Comparison of ENCODE assay signal across 1 cellular context in the genomic region with DNA sequence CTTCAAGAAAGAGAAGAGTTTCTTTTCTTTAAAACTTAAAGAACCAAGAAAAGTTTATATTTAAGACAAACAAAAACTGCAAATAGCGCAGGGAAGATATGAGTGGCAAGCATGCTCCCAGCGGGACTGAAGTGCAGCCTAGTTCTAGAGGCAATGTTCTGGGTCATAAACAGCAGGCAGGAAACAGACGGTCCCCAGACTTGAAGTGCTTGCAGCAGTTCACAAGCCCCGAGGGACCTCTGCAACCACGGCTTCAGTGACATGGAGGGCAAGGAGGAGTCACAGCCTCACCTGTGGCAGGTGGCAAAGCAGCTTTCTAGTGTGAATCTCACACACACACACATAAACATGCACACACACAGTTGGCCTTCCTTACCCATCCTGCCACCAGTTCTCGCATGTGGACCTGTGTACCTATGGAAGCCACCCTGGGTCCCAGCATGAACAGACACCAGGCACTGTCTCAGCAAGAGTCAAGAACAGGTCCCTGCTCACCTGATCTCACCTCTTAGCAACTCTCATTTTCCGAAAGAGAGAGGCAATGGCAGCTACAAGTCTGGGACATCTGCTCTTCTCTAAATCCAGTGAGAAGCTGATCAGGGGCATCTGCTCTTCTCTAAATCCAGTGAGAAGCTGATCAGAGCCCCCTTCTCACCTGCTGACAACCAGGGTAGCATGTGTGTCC.
TF ChIP-seq lines count a peak whose summit lies in the region.

No MANE protein-coding gene starts in this region.

TF ChIP-seq in GM12878, 131 proteins besides CTCF, POLR2A, EP300 and RAD21 (continued from another document and continues in another):
- TF ChIP-seq, protein P1, sequence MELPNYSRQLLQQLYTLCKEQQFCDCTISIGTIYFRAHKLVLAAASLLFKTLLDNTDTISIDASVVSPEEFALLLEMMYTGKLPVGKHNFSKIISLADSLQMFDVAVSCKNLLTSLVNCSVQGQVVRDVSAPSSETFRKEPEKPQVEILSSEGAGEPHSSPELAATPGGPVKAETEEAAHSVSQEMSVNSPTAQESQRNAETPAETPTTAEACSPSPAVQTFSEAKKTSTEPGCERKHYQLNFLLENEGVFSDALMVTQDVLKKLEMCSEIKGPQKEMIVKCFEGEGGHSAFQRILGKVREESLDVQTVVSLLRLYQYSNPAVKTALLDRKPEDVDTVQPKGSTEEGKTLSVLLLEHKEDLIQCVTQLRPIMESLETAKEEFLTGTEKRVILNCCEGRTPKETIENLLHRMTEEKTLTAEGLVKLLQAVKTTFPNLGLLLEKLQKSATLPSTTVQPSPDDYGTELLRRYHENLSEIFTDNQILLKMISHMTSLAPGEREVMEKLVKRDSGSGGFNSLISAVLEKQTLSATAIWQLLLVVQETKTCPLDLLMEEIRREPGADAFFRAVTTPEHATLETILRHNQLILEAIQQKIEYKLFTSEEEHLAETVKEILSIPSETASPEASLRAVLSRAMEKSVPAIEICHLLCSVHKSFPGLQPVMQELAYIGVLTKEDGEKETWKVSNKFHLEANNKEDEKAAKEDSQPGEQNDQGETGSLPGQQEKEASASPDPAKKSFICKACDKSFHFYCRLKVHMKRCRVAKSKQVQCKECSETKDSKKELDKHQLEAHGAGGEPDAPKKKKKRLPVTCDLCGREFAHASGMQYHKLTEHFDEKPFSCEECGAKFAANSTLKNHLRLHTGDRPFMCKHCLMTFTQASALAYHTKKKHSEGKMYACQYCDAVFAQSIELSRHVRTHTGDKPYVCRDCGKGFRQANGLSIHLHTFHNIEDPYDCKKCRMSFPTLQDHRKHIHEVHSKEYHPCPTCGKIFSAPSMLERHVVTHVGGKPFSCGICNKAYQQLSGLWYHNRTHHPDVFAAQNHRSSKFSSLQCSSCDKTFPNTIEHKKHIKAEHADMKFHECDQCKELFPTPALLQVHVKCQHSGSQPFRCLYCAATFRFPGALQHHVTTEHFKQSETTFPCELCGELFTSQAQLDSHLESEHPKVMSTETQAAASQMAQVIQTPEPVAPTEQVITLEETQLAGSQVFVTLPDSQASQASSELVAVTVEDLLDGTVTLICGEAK (IDR thresholded peaks at IDR 0.05; ENCODE audit: borderline replicate concordance) = no peak
- no peak for TF ChIP-seq ATF7 (IDR thresholded peaks at IDR 0.05; ENCODE audit: low read depth)
- TF ChIP-seq CHD1 (IDR thresholded peaks at IDR 0.05; ENCODE audit: low read depth, low read length) = no peak
- no peak for TF ChIP-seq ZBTB4 (CRISPR knock-in tag; IDR thresholded peaks at IDR 0.05)
- TF ChIP-seq, protein P2, sequence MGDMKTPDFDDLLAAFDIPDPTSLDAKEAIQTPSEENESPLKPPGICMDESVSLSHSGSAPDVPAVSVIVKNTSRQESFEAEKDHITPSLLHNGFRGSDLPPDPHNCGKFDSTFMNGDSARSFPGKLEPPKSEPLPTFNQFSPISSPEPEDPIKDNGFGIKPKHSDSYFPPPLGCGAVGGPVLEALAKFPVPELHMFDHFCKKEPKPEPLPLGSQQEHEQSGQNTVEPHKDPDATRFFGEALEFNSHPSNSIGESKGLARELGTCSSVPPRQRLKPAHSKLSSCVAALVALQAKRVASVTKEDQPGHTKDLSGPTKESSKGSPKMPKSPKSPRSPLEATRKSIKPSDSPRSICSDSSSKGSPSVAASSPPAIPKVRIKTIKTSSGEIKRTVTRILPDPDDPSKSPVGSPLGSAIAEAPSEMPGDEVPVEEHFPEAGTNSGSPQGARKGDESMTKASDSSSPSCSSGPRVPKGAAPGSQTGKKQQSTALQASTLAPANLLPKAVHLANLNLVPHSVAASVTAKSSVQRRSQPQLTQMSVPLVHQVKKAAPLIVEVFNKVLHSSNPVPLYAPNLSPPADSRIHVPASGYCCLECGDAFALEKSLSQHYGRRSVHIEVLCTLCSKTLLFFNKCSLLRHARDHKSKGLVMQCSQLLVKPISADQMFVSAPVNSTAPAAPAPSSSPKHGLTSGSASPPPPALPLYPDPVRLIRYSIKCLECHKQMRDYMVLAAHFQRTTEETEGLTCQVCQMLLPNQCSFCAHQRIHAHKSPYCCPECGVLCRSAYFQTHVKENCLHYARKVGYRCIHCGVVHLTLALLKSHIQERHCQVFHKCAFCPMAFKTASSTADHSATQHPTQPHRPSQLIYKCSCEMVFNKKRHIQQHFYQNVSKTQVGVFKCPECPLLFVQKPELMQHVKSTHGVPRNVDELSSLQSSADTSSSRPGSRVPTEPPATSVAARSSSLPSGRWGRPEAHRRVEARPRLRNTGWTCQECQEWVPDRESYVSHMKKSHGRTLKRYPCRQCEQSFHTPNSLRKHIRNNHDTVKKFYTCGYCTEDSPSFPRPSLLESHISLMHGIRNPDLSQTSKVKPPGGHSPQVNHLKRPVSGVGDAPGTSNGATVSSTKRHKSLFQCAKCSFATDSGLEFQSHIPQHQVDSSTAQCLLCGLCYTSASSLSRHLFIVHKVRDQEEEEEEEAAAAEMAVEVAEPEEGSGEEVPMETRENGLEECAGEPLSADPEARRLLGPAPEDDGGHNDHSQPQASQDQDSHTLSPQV (IDR thresholded peaks at IDR 0.05) = no peak
- no peak for TF ChIP-seq RAD51 (IDR thresholded peaks at IDR 0.05)
- no peak for TF ChIP-seq CBX3 (IDR thresholded peaks at IDR 0.05; ENCODE audit: borderline replicate concordance, low read depth)
- no peak for TF ChIP-seq MYB (IDR thresholded peaks at IDR 0.05; ENCODE audit: borderline replicate concordance, low read depth, low read length)
- no peak for TF ChIP-seq CHD2 (IDR thresholded peaks at IDR 0.05; ENCODE audit: borderline replicate concordance, low read depth, low read length)
- TF ChIP-seq YBX1 (IDR thresholded peaks at IDR 0.05) = no peak
- no peak for TF ChIP-seq SUPT20H (IDR thresholded peaks at IDR 0.05; ENCODE audit: borderline replicate concordance, control insufficient read depth, low read depth, low read length)
- TF ChIP-seq LARP7 (IDR thresholded peaks at IDR 0.05) = peak; percentile 54; the same call in 1 of the 2 replicates
- TF ChIP-seq CREB1 (IDR thresholded peaks at IDR 0.05; ENCODE audit: low read depth) = no peak
- no peak for TF ChIP-seq MLLT1 (IDR thresholded peaks at IDR 0.05)
- no peak for TF ChIP-seq IRF5 (IDR thresholded peaks at IDR 0.05; ENCODE audit: borderline replicate concordance)
- TF ChIP-seq POLR2AphosphoS5 (IDR thresholded peaks at IDR 0.05; ENCODE audit: low read length) = no peak
- TF ChIP-seq PAX5 (IDR thresholded peaks at IDR 0.05; ENCODE audit: borderline replicate concordance, low read depth, low read length) = no peak
- TF ChIP-seq TCF12 (IDR thresholded peaks at IDR 0.05; ENCODE audit: low read depth, low read length) = peak; percentile 58; the same call in 1 of the 2 replicates
- TF ChIP-seq, protein P3, sequence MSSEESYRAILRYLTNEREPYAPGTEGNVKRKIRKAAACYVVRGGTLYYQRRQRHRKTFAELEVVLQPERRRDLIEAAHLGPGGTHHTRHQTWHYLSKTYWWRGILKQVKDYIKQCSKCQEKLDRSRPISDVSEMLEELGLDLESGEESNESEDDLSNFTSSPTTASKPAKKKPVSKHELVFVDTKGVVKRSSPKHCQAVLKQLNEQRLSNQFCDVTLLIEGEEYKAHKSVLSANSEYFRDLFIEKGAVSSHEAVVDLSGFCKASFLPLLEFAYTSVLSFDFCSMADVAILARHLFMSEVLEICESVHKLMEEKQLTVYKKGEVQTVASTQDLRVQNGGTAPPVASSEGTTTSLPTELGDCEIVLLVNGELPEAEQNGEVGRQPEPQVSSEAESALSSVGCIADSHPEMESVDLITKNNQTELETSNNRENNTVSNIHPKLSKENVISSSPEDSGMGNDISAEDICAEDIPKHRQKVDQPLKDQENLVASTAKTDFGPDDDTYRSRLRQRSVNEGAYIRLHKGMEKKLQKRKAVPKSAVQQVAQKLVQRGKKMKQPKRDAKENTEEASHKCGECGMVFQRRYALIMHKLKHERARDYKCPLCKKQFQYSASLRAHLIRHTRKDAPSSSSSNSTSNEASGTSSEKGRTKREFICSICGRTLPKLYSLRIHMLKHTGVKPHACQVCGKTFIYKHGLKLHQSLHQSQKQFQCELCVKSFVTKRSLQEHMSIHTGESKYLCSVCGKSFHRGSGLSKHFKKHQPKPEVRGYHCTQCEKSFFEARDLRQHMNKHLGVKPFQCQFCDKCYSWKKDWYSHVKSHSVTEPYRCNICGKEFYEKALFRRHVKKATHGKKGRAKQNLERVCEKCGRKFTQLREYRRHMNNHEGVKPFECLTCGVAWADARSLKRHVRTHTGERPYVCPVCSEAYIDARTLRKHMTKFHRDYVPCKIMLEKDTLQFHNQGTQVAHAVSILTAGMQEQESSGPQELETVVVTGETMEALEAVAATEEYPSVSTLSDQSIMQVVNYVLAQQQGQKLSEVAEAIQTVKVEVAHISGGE (CRISPR knock-in tag; IDR thresholded peaks at IDR 0.05) = no peak
- TF ChIP-seq EED (IDR thresholded peaks at IDR 0.05; ENCODE audit: low read depth) = no peak
- no peak for TF ChIP-seq ETV6 (conservative IDR thresholded peaks at IDR 0.05 in 1 of 2, IDR thresholded peaks at IDR 0.05 in 1 of 2; ENCODE audit: borderline replicate concordance in 1 of 2, low read depth in 1 of 2)
- TF ChIP-seq NFXL1 (IDR thresholded peaks at IDR 0.05; ENCODE audit: borderline replicate concordance) = no peak
- no peak for TF ChIP-seq E2F4 (IDR thresholded peaks at IDR 0.05; ENCODE audit: low read depth, low read length)
- TF ChIP-seq SPI1 (IDR thresholded peaks at IDR 0.05; ENCODE audit: borderline replicate concordance, insufficient read depth, low read depth, low read length) = no peak
- TF ChIP-seq CBX5 (IDR thresholded peaks at IDR 0.05; ENCODE audit: low read depth) = 0 out of 2 replicates have a peak, but pooled peaks have one; percentile 7
- TF ChIP-seq ATF2 (IDR thresholded peaks at IDR 0.05; ENCODE audit: low read length) = no peak
- TF ChIP-seq CREM (IDR thresholded peaks at IDR 0.05; ENCODE audit: low read depth) = no peak
- no peak for TF ChIP-seq MTA2 (IDR thresholded peaks at IDR 0.05; ENCODE audit: low read depth)
- TF ChIP-seq, protein P4, sequence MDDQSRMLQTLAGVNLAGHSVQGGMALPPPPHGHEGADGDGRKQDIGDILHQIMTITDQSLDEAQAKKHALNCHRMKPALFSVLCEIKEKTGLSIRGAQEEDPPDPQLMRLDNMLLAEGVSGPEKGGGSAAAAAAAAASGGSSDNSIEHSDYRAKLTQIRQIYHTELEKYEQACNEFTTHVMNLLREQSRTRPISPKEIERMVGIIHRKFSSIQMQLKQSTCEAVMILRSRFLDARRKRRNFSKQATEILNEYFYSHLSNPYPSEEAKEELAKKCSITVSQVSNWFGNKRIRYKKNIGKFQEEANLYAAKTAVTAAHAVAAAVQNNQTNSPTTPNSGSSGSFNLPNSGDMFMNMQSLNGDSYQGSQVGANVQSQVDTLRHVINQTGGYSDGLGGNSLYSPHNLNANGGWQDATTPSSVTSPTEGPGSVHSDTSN (IDR thresholded peaks at IDR 0.05; ENCODE audit: insufficient replicate concordance, low read depth, low read length) = no peak
- no peak for TF ChIP-seq ESRRA (IDR thresholded peaks at IDR 0.05; ENCODE audit: low read length)
